9 cellular contexts compared by ENCODE assay signal in genomic region chr20:49989234-49990065, GRCh38. TPM values are rescaled to one million over a fixed set of nuclear protein-coding genes. Genes with fewer than 3 reads are reported as not detected.
DNase-seq lines count a peak whose midpoint lies in the region; ATAC-seq and TF ChIP-seq lines count a peak whose summit lies in the region.
"Had no signal": no experiment of that assay in that cellular context is flagged by ENCODE, and none has a peak within 500 bp of the region (broad histone marks: within the 10 kb centered on the region; RNA-seq: fewer than 3 reads in every experiment).

No MANE protein-coding gene starts in this region.

- no peak overlapping the region for H3K23ac ChIP-seq in H9 (ENCODE audit: insufficient read length, low read depth, low read length)

- no peak overlapping the region for H4K5ac ChIP-seq in H9 (ENCODE audit: insufficient read length, low read depth, low read length)

- H3K79me1 ChIP-seq in H9 (ENCODE audit: insufficient read depth, low read depth, low read length, poor library complexity, severe bottlenecking) = no peaks in the 10 kb centered on the region

- H3K27ac ChIP-seq in H9 (ENCODE audit: insufficient read length, low read depth, low read length) = no peak overlapping the region
- peak overlapping the region in 20 of 21 experiments; percentile 0 to 86 (median 68) for H3K27ac ChIP-seq in skin epidermis
- H3K27ac ChIP-seq in foreskin keratinocyte = no peak overlapping the region

- no peak overlapping the region for H3K4ac ChIP-seq in H9 (ENCODE audit: low read depth, low read length)

- no peaks in the 10 kb centered on the region for H3K9me3 Mint-ChIP-seq in H9
- no peaks in the 10 kb centered on the region for H3K9me3 Mint-ChIP-seq in stimulated activated effector memory CD8-positive, alpha-beta T cell treated with anti-CD3 and anti-CD28 coated beads, Interleukin-12 subunit alpha, Interleukin-12 subunit beta, amount 100 ng/mL, for 72 hours
- H3K9me3 Mint-ChIP-seq: activated naive CD8-positive, alpha-beta T cell treated with anti-CD3 and anti-CD28 coated beads, Interleukin-2, amount 10 ng/mL, durations not matched to agents 7 days and 5 days had no signal

- no peaks in the 10 kb centered on the region for H3K27me3 ChIP-seq in H9 (ENCODE audit: insufficient read depth, low read length)
- peaks cover 9% of the 10 kb centered on the region for H3K27me3 ChIP-seq in foreskin keratinocyte

- no peak overlapping the region for H2BK120ac ChIP-seq in H9 (ENCODE audit: low read depth, low read length, poor library complexity, severe bottlenecking)

- H2BK12ac ChIP-seq in H9 (ENCODE audit: insufficient read length, low read depth, low read length) = peak overlapping the region; percentile 3

- H3K27me3 Mint-ChIP-seq in H9 (ENCODE audit: low read depth) = no peaks in the 10 kb centered on the region; the same call in 1 of the 2 replicates

- peak overlapping the region; percentile 4 to 78 (median 39) for H3K27ac Mint-ChIP-seq in H9
- no peak overlapping the region for H3K27ac Mint-ChIP-seq in stimulated activated effector memory CD8-positive, alpha-beta T cell treated with anti-CD3 and anti-CD28 coated beads, Interleukin-12 subunit alpha, Interleukin-12 subunit beta, amount 100 ng/mL, for 72 hours
- H3K27ac Mint-ChIP-seq: activated naive CD8-positive, alpha-beta T cell treated with anti-CD3 and anti-CD28 coated beads, Interleukin-2, amount 10 ng/mL, durations not matched to agents 7 days and 5 days had no signal

- WGBS in H9 (ENCODE audit: extremely low coverage, insufficient read length, low lambda C conversion rate) = no CpG with 5 or more reads among the region's 22 CpGs

- H4K8ac ChIP-seq in H9 (replicated peaks; ENCODE audit: insufficient read length, low read depth, low read length) = no peak overlapping the region

- H3K23me2 ChIP-seq in H9 (ENCODE audit: insufficient read length, low read depth, low read length, poor library complexity, severe bottlenecking) = no peaks in the 10 kb centered on the region

- no peak overlapping the region for H4K91ac ChIP-seq in H9 (ENCODE audit: insufficient read length, low read depth, low read length)

- 0 out of 2 replicates have a peak overlapping the region, but pooled peaks have one; percentile 6 for H3K14ac ChIP-seq in H9 (ENCODE audit: insufficient read depth, low read length)

- H3K4me1 ChIP-seq in H9 (ENCODE audit: insufficient read depth, low read length) = peaks cover 14% of the 10 kb centered on the region
- no peaks in the 10 kb centered on the region for H3K4me1 ChIP-seq in foreskin keratinocyte

- no peak for ATAC-seq in HG03469 (IDR thresholded peaks at IDR 0.05; ENCODE audit: unreplicated experiment)
- no peak for ATAC-seq in foreskin keratinocyte
- ATAC-seq in stimulated activated effector memory CD8-positive, alpha-beta T cell treated with anti-CD3 and anti-CD28 coated beads, Interleukin-12 subunit alpha, Interleukin-12 subunit beta, amount 100 ng/mL, for 72 hours = no peak

- H3T11ph ChIP-seq in H9 (ENCODE audit: low read length) = no peak overlapping the region

- H3K18ac ChIP-seq in H9 (ENCODE audit: insufficient read length, low read depth, low read length) = peak overlapping the region; percentile 63

- H2AK5ac ChIP-seq in H9 (ENCODE audit: insufficient read length, low read length) = no peak overlapping the region

- H2BK15ac ChIP-seq in H9 (ENCODE audit: low read depth, low read length) = no peak overlapping the region

- peak overlapping the region in 1 of 2 experiments; percentile 43; a peak in 2 of 5 replicates for H3K4me3 Mint-ChIP-seq in H9
- H3K4me3 Mint-ChIP-seq in stimulated activated effector memory CD8-positive, alpha-beta T cell treated with anti-CD3 and anti-CD28 coated beads, Interleukin-12 subunit alpha, Interleukin-12 subunit beta, amount 100 ng/mL, for 72 hours = no peak overlapping the region
- H3K4me3 Mint-ChIP-seq: activated naive CD8-positive, alpha-beta T cell treated with anti-CD3 and anti-CD28 coated beads, Interleukin-2, amount 10 ng/mL, durations not matched to agents 7 days and 5 days had no signal

- peaks cover 2% of the 10 kb centered on the region for H4K20me1 ChIP-seq in H9 (ENCODE audit: control insufficient read depth, insufficient read depth, insufficient read length)

- TF ChIP-seq CTCF in H9 (conservative IDR thresholded peaks at IDR 0.05) (no peak), astrocyte of the spinal cord (IDR thresholded peaks at IDR 0.05; ENCODE audit: low read depth, low read length) (no peak), foreskin keratinocyte (conservative IDR thresholded peaks at IDR 0.05) (no peak)

- no peak overlapping the region for H3K4me2 ChIP-seq in H9 (ENCODE audit: insufficient read depth, insufficient read length, low read length)

- no peak overlapping the region for H3K56ac ChIP-seq in H9 (ENCODE audit: insufficient read length, low read depth, low read length)

- H3K79me2 ChIP-seq in H9 (ENCODE audit: insufficient read depth, low read length) = no peaks in the 10 kb centered on the region; the same call in 1 of the 2 replicates

- H3K4me1 Mint-ChIP-seq in H9 = peaks cover 59 to 79% of the 10 kb centered on the region in 2 experiments
- no peaks in the 10 kb centered on the region for H3K4me1 Mint-ChIP-seq in stimulated activated effector memory CD8-positive, alpha-beta T cell treated with anti-CD3 and anti-CD28 coated beads, Interleukin-12 subunit alpha, Interleukin-12 subunit beta, amount 100 ng/mL, for 72 hours

- no peak overlapping the region for H2BK5ac ChIP-seq in H9 (ENCODE audit: insufficient read length, low read length)

- no peak overlapping the region for H3K9ac ChIP-seq in H9 (ENCODE audit: extremely low read depth, insufficient read length, low read length)

- no peak overlapping the region for H3K4me3 ChIP-seq in astrocyte of the spinal cord (ENCODE audit: low read depth, low read length)
- H3K4me3 ChIP-seq in skin epidermis = no peak overlapping the region

- in situ Hi-C loops in astrocyte of the spinal cord (cut with HindIII; ENCODE audit: low sequenced_read_pairs) = no loop called here

- H3K36me3 Mint-ChIP-seq in H9 (ENCODE audit: insufficient read depth in 1 of 3, low read depth in 3 of 3) = peaks cover 11 to 28% (median 22%) of the 10 kb centered on the region in 3 experiments; a peak in 6 of 7 replicates
- H3K36me3 Mint-ChIP-seq in stimulated activated effector memory CD8-positive, alpha-beta T cell treated with anti-CD3 and anti-CD28 coated beads, Interleukin-12 subunit alpha, Interleukin-12 subunit beta, amount 100 ng/mL, for 72 hours = no peaks in the 10 kb centered on the region
- H3K36me3 Mint-ChIP-seq: activated naive CD8-positive, alpha-beta T cell treated with anti-CD3 and anti-CD28 coated beads, Interleukin-2, amount 10 ng/mL, durations not matched to agents 7 days and 5 days had no signal

- no peaks in the 10 kb centered on the region for H3K9me3 ChIP-seq in H9 (ENCODE audit: control insufficient read depth, low read depth, low read length)

- no peak overlapping the region for H2AFZ ChIP-seq in H9 (ENCODE audit: low read length)

- H2BK20ac ChIP-seq in H9 (ENCODE audit: low read depth, low read length, poor library complexity, severe bottlenecking) = no peak overlapping the region

- DNase-seq in H9 (no peak), astrocyte of the spinal cord (ENCODE audit: low read depth, low spot score) (peak; percentile 83), iPS-NIHi11 (ENCODE audit: low spot score) (peak; percentile 17), NCI-H524 treated with DMSO at 0.1 percent for 48 hours (lab: John Stamatoyannopoulos, UW) (no peak), foreskin keratinocyte (no peak)
- no peak for DNase-seq in stimulated activated effector memory CD8-positive, alpha-beta T cell treated with anti-CD3 and anti-CD28 coated beads, Interleukin-12 subunit alpha, Interleukin-12 subunit beta, amount 100 ng/mL, for 72 hours (ENCODE audit: low spot score in 2 of 2)
- DNase-seq: activated naive CD8-positive, alpha-beta T cell treated with anti-CD3 and anti-CD28 coated beads, Interleukin-2, amount 10 ng/mL, durations not matched to agents 7 days and 5 days had no signal

RNA-seq across cellular contexts. Expression of gene SNAI1, which starts 6.7 kb away (rescaled TPM):
- total RNA-seq in H9 (2021) (6.4 and 7.0 TPM in 2 replicates), foreskin keratinocyte (0.04 TPM in 1 of 2 replicates, not detected in the other)
- polyA plus RNA-seq in foreskin keratinocyte = 0.04 TPM in 1 of 2 replicates, not detected in the other

RNA-seq across cellular contexts. Expression of gene RNF114, which starts 53.3 kb away (rescaled TPM):
- total RNA-seq in H9 (2021) = 73.4 and 75.5 TPM in 2 replicates
- 44.1 and 50.9 TPM in 2 replicates for total RNA-seq in foreskin keratinocyte
- polyA plus RNA-seq in foreskin keratinocyte = 54.6 and 57.7 TPM in 2 replicates

Comparison
In these comparisons a context has a peak if more than half of its experiments do, and no peak if none do; other contexts are left out.
1. DNase-seq: peak in astrocyte of the spinal cord (single experiment) and iPS-NIHi11 (single experiment); none in H9 (single experiment), NCI-H524 treated with DMSO at 0.1 percent for 48 hours (single experiment), foreskin keratinocyte (0 of 2) and stimulated activated effector memory CD8-positive, alpha-beta T cell treated with anti-CD3 and anti-CD28 coated beads, Interleukin-12 subunit alpha, Interleukin-12 subunit beta, amount 100 ng/mL, for 72 hours (0 of 2).
2. H3K27ac ChIP-seq: peak in skin epidermis (20 of 21); none in H9 (single experiment) and foreskin keratinocyte (single experiment).